ENCODE assay signal across 26 cellular contexts in the genomic region with DNA sequence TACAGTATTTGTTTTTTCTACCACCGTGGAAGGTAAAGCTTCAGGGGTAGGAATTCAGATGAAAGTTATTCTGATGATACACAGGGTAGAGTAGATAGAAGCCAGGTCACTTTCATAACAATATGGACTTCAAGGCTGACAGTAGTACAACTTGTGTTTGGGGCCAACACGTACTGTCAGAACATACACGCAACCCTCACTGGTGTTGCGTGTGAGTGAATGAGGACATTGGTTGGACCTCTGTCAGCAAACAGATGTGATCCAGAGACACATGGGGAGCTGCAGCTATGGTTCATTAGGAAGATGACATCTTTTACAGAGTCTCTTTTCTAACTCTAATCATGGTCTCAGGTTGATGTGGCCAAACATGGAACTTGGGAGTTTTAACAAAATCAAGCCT.
"Had no signal": no experiment of that assay in that cellular context is flagged by ENCODE, and none has a peak within 500 bp of the region (broad histone marks: within the 10 kb centered on the region; RNA-seq: fewer than 3 reads in every experiment).

No MANE protein-coding gene starts in this region.

- H3K79me2 ChIP-seq: parathyroid adenoma had no signal

- H3K9me3 ChIP-seq: heart right ventricle, lower lobe of right lung, prostate gland, right atrium auricular region, stomach, thyroid gland had no signal

- H3K36me3 Mint-ChIP-seq: immature natural killer cell; memory B cell; natural killer cell treated with Interleukin-12 subunit alpha and Interleukin-12 subunit beta and Interleukin-15 and Interleukin-18, amount 100 ng/mL, for 72 hours; type B pancreatic cell had no signal

- H3K9ac ChIP-seq: parathyroid adenoma had no signal

- H3K4me3 ChIP-seq: dorsolateral prefrontal cortex, heart right ventricle, lower lobe of right lung, prostate gland, right atrium auricular region, smooth muscle cell, stomach, thyroid gland had no signal

- DNase-seq: dorsolateral prefrontal cortex; effector CD4-positive, alpha-beta T cell; foreskin melanocyte; glutamatergic neuron; heart right ventricle; hippocampal formation; immature natural killer cell; islet precursor cell; left ventricle myocardium superior; lower lobe of right lung; stimulated activated CD4-positive, alpha-beta T cell treated with anti-CD3 and anti-CD28 coated beads, Interleukin-12 subunit alpha, Interleukin-12 subunit beta, amount 100 ng/mL, for 4 hours; stimulated activated CD4-positive, alpha-beta T cell treated with anti-CD3 and anti-CD28 coated beads, Interleukin-1b, Interleukin-23, amount 100 ng/mL, for 48 hours; stimulated activated CD4-positive, alpha-beta T cell treated with anti-CD3 and anti-CD28 coated beads, Interleukin-4, amount 100 ng/mL, for 1 hour; stimulated activated CD8-positive, alpha-beta memory T cell treated with anti-CD3 and anti-CD28 coated beads, Interleukin-4, amount 100 ng/mL, for 48 hours; stimulated activated naive CD4-positive, alpha-beta T cell; stomach; thyroid gland had no signal

- H3K36me3 ChIP-seq: heart right ventricle, lower lobe of right lung, prostate gland, right atrium auricular region, stomach, thyroid gland had no signal

- H3K4me2 ChIP-seq: smooth muscle cell had no signal

- H3K27me3 ChIP-seq: heart right ventricle, right atrium auricular region, stomach, thyroid gland had no signal

- H3K4me1 Mint-ChIP-seq: immature natural killer cell, memory B cell, neural crest cell had no signal

- H3K4me3 Mint-ChIP-seq: immature natural killer cell; memory B cell; natural killer cell treated with Interleukin-12 subunit alpha and Interleukin-12 subunit beta and Interleukin-15 and Interleukin-18, amount 100 ng/mL, for 72 hours; neural crest cell; type B pancreatic cell had no signal

- H3K9me3 Mint-ChIP-seq: natural killer cell treated with Interleukin-12 subunit alpha and Interleukin-12 subunit beta and Interleukin-15 and Interleukin-18, amount 100 ng/mL, for 72 hours had no signal

- H3K27me3 Mint-ChIP-seq: type B pancreatic cell had no signal

- H3K27ac ChIP-seq: dorsolateral prefrontal cortex, heart right ventricle, lower lobe of right lung, parathyroid adenoma, prostate gland, right atrium auricular region, stomach, thyroid gland had no signal

- H2AFZ ChIP-seq: parathyroid adenoma had no signal

- ATAC-seq: heart right ventricle; left ventricle myocardium superior; lower lobe of right lung; natural killer cell treated with Interleukin-12 subunit alpha and Interleukin-12 subunit beta and Interleukin-15 and Interleukin-18, amount 100 ng/mL, for 72 hours; sciatic nerve had no signal

- H3K4me1 ChIP-seq: heart right ventricle, lower lobe of right lung, parathyroid adenoma, prostate gland, right atrium auricular region, thyroid gland had no signal

- H3K27ac Mint-ChIP-seq: immature natural killer cell; memory B cell; natural killer cell treated with Interleukin-12 subunit alpha and Interleukin-12 subunit beta and Interleukin-15 and Interleukin-18, amount 100 ng/mL, for 72 hours; type B pancreatic cell had no signal
